ENCODE assay signal across 1 cellular context in genomic region chr12:106776897-106777296, GRCh38.
TF ChIP-seq lines count a peak whose summit lies in the region.

No MANE protein-coding gene starts in this region.

TF ChIP-seq in GM12878, 131 proteins besides CTCF, POLR2A, EP300 and RAD21 (continued from another document):
- no peak for TF ChIP-seq KLF5 (IDR thresholded peaks at IDR 0.05; ENCODE audit: partially characterized antibody)
- no peak for TF ChIP-seq NRF1 (conservative IDR thresholded peaks at IDR 0.05; ENCODE audit: low read depth, low read length)
- TF ChIP-seq CBX3 (IDR thresholded peaks at IDR 0.05; ENCODE audit: borderline replicate concordance, low read depth) = no peak
- no peak for TF ChIP-seq ZNF622 (IDR thresholded peaks at IDR 0.05)
- no peak for TF ChIP-seq SREBF1 (IDR thresholded peaks at IDR 0.05; ENCODE audit: low read length)
- TF ChIP-seq TARDBP (IDR thresholded peaks at IDR 0.05; ENCODE audit: borderline replicate concordance) = no peak
- no peak for TF ChIP-seq RUNX3 (IDR thresholded peaks at IDR 0.05; ENCODE audit: low read length)
- TF ChIP-seq SREBF2 (IDR thresholded peaks at IDR 0.05; ENCODE audit: low read length) = no peak
- no peak for TF ChIP-seq EGR1 (IDR thresholded peaks at IDR 0.05; ENCODE audit: borderline replicate concordance in 1 of 2, low read depth in 2 of 2, low read length in 2 of 2)
- TF ChIP-seq DPF2 (IDR thresholded peaks at IDR 0.05) = no peak
- no peak for TF ChIP-seq IRF3 (IDR thresholded peaks at IDR 0.05)
- no peak for TF ChIP-seq YY1 (IDR thresholded peaks at IDR 0.05; ENCODE audit: low read depth, low read length)
- no peak for TF ChIP-seq NBN (IDR thresholded peaks at IDR 0.05)
- no peak for TF ChIP-seq RFX5 (IDR thresholded peaks at IDR 0.05; ENCODE audit: low read depth, low read length)
- no peak for TF ChIP-seq SUPT20H (IDR thresholded peaks at IDR 0.05; ENCODE audit: borderline replicate concordance, control insufficient read depth, low read depth, low read length)
- no peak for TF ChIP-seq SMC3 (IDR thresholded peaks at IDR 0.05; ENCODE audit: borderline replicate concordance, low read length)
